In the genomic region with DNA sequence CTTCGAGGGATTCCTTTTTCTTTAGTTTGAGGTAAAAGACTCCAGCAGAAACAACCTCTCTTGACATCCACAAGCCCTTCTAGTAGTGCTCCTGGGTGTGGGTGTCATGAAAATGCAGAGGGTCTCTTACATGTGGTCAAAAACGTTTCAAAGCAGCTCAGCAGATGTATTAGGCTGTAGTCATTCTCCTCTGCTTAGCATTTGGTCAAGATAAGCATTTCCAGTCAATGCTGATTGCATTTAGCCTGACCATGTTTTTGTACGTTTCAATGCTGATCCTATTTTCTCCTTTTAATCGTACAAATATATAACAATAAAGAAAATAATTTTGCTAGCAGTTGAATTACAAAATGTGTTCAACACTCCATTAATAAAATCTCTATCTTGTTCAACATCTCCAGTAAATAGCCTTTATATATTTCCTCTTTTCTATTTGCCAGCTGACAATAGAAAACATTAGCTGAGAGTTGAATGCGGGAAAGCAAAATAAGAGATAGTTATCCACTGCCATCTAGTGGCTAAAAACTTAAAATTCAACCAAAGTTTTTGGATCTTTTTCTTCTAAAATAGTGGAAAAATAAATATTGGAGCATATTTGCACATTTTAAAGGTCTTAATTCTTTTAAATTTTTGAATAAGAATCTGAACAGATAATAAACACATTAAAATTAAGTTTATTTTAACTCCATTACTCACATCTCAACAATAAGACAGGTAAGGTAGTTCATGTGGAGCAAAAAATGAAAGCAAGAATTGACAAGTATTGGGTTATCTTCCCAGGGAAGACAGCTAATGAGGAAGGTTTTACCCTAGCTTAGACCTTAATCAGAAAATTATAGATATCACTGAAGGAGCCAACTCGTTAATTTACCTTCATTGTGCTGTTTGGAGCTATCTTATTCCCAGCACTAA, we compare ENCODE assay signal across 8 cellular contexts. TPM values are rescaled to one million over a fixed set of nuclear protein-coding genes. Genes with fewer than 3 reads are reported as not detected.
DNase-seq lines count a peak whose midpoint lies in the region; ATAC-seq, FAIRE-seq and TF ChIP-seq lines count a peak whose summit lies in the region.

No MANE protein-coding gene starts in this region.

- H3K36me3 ChIP-seq in keratinocyte (ENCODE audit: control insufficient read depth in 2 of 2, extremely low read depth in 1 of 2, insufficient read depth in 2 of 2, low read length in 2 of 2), result no peaks in the 10 kb centered on the region
- no peaks in the 10 kb centered on the region for H3K36me3 ChIP-seq in WERI-Rb-1

- no peak overlapping the region for H3K4me2 ChIP-seq in keratinocyte (ENCODE audit: control insufficient read depth, extremely low read depth, insufficient read depth, low read depth, low read length)

- peak; percentile 13 for FAIRE-seq in keratinocyte (lab: Jason Lieb, UNC)

- no peaks in the 10 kb centered on the region for H3K4me1 ChIP-seq in keratinocyte (ENCODE audit: control insufficient read depth, extremely low read depth, insufficient read depth, low read length)

- peaks cover 3% of the 10 kb centered on the region for H3K27me3 ChIP-seq in keratinocyte (ENCODE audit: control insufficient read depth, extremely low read depth, insufficient read depth, low read length)
- H3K27me3 ChIP-seq in WERI-Rb-1 (ENCODE audit: insufficient read depth, low read depth, severe bottlenecking), result no peaks in the 10 kb centered on the region

- H3K9me3 ChIP-seq in keratinocyte (ENCODE audit: control insufficient read depth, low read depth, low read length), result no peaks in the 10 kb centered on the region
- H3K9me3 ChIP-seq in WERI-Rb-1 (ENCODE audit: severe bottlenecking), result no peaks in the 10 kb centered on the region

- H3K4me3 ChIP-seq in LNCaP clone FGC (ENCODE audit: low read depth, low read length) (no peak overlapping the region), WI38 (ENCODE audit: low read depth, low read length) (no peak overlapping the region), keratinocyte (ENCODE audit: control insufficient read depth in 2 of 3, extremely low read depth in 1 of 3, insufficient read depth in 2 of 3, low read depth in 1 of 3, low read length in 3 of 3) (no peak overlapping the region), WERI-Rb-1 (ENCODE audit: low read depth, low read length) (no peak overlapping the region)

- TF ChIP-seq POLR2A in GM18505 (IDR thresholded peaks at IDR 0.05; ENCODE audit: borderline replicate concordance, extremely low read depth, insufficient read depth, insufficient read length), result no peak

- CTCF ChIA-PET in GM10248 (lab: Yijun Ruan, JAX), result interaction anchor here (0.8 to 2.9 kb wide), 25 partner anchors 8 to 1995 kb away, joined by 3 to 23 read pairs (median 4); a partner anchor contains a TSS

- no peaks in the 10 kb centered on the region for H3K36me3 Mint-ChIP-seq in activated T-cell treated with anti-CD3 and anti-CD28 coated beads, Interleukin-2, amount 50 U/mL, for 4 hours (ENCODE audit: insufficient read depth)

- ATAC-seq in HG02852 (IDR thresholded peaks at IDR 0.05; ENCODE audit: unreplicated experiment) (no peak), GM18505 (IDR thresholded peaks at IDR 0.05; ENCODE audit: unreplicated experiment) (no peak)
- ATAC-seq in activated T-cell treated with anti-CD3 and anti-CD28 coated beads, Interleukin-2, amount 50 U/mL, for 4 hours, result no peak

- no peak overlapping the region for H3K9ac ChIP-seq in keratinocyte (ENCODE audit: control insufficient read depth, extremely low read depth, insufficient read depth, low read length)

- H4K20me1 ChIP-seq in keratinocyte (ENCODE audit: control insufficient read depth, extremely low read depth, insufficient read depth, low read length), result no peaks in the 10 kb centered on the region

- no peak overlapping the region for H2AFZ ChIP-seq in keratinocyte (ENCODE audit: control insufficient read depth, low read length)

- H3K9me3 Mint-ChIP-seq in activated T-cell treated with anti-CD3 and anti-CD28 coated beads, Interleukin-2, amount 50 U/mL, for 4 hours, result no peaks in the 10 kb centered on the region

- H3K9me1 ChIP-seq in keratinocyte (ENCODE audit: control insufficient read depth, extremely low read depth, insufficient read depth, low read length), result no peaks in the 10 kb centered on the region

- peaks cover 5% of the 10 kb centered on the region for H3K27me3 Mint-ChIP-seq in activated T-cell treated with anti-CD3 and anti-CD28 coated beads, Interleukin-2, amount 50 U/mL, for 4 hours (ENCODE audit: low read depth)

- H3K27ac ChIP-seq in keratinocyte (ENCODE audit: control insufficient read depth, insufficient read depth, low read length) (no peak overlapping the region), WERI-Rb-1 (no peak overlapping the region)

- peak; percentile 42 for TF ChIP-seq CTCF in GM10248 (IDR thresholded peaks at IDR 0.05; ENCODE audit: control extremely low read depth, extremely low read depth, low read depth, missing control alignments)
- peak; percentile 45; the same call in 1 of the 2 replicates for TF ChIP-seq CTCF in LNCaP clone FGC (IDR thresholded peaks at IDR 0.05; ENCODE audit: control insufficient read depth, extremely low read depth, insufficient read depth)
- peak; percentile 26; the same call in 1 of the 2 replicates for TF ChIP-seq CTCF in WI38 (IDR thresholded peaks at IDR 0.05; ENCODE audit: low read depth, low read length)
- TF ChIP-seq CTCF in keratinocyte (optimal IDR thresholded peaks at IDR 0.05 in 1 of 3, IDR thresholded peaks at IDR 0.05 in 1 of 3, conservative IDR thresholded peaks at IDR 0.05 in 1 of 3; ENCODE audit: extremely low read depth in 1 of 3, insufficient read depth in 2 of 3, low read length in 3 of 3), result peak in 1 of 3 experiments; percentile 27
- TF ChIP-seq CTCF in WERI-Rb-1 (IDR thresholded peaks at IDR 0.05; ENCODE audit: low read depth, low read length), result no peak

- no peak overlapping the region for H3K4me3 Mint-ChIP-seq in activated T-cell treated with anti-CD3 and anti-CD28 coated beads, Interleukin-2, amount 50 U/mL, for 4 hours

- no peaks in the 10 kb centered on the region for H3K79me2 ChIP-seq in keratinocyte (ENCODE audit: control insufficient read depth, insufficient read depth, low read length)

- DNase-seq in GM10248 (ENCODE audit: extremely low spot score), result peak; percentile 24
- no peak for DNase-seq in LNCaP clone FGC (ENCODE audit: low read depth)
- DNase-seq in keratinocyte (ENCODE audit: low read depth, low spot score), result no peak
- no peak for DNase-seq in activated T-cell treated with anti-CD3 and anti-CD28 coated beads, Interleukin-2, amount 50 U/mL, for 4 hours
- no peak for DNase-seq in WERI-Rb-1

- no peaks in the 10 kb centered on the region for H3K4me1 Mint-ChIP-seq in activated T-cell treated with anti-CD3 and anti-CD28 coated beads, Interleukin-2, amount 50 U/mL, for 4 hours (ENCODE audit: low read depth)

- dilution Hi-C loops in keratinocyte (cut with MboI; ENCODE audit: extremely low pct_ligation_motif_present, low sequenced_read_pairs), result no loop called here

- POLR2A ChIA-PET in GM10248 (lab: Yijun Ruan, JAX), result no interaction called here

RNA-seq across cellular contexts. Expression of a gene that starts 15.2 kb away (rescaled TPM):
- 11.3 to 18.2 TPM (median 12.0 TPM) in 3 replicates for polyA plus RNA-seq in keratinocyte
- polyA plus RNA-seq in keratinocyte (2011; ENCODE audit: low read depth), result 9.3 TPM
- polyA plus RNA-seq in keratinocyte (2011; cell fraction: cytosol; rRNA removed), result 8.1 and 14.3 TPM in 2 replicates
- 17.6 and 21.1 TPM in 2 replicates for polyA plus RNA-seq in keratinocyte (2011; cell fraction: nucleus; rRNA removed)
- 10.1 and 10.9 TPM in 2 replicates for polyA plus RNA-seq in keratinocyte (2012; ENCODE audit: low replicate concordance)
- polyA minus RNA-seq in keratinocyte, result 3.8 to 11.9 TPM (median 5.2 TPM) in 3 replicates
- polyA minus RNA-seq in keratinocyte (2011; cell fraction: cytosol; rRNA and poly(A)+ RNA removed), result 14.2 TPM
- polyA minus RNA-seq in keratinocyte (2011; cell fraction: nucleus; rRNA and poly(A)+ RNA removed), result 11.4 and 16.9 TPM in 2 replicates
- 10 to 100 TPM; 12.7 to 16.0 (median 16.0) TPM for total RNA-seq in activated T-cell treated with anti-CD3 and anti-CD28 coated beads, Interleukin-2, amount 50 U/mL, for 4 hours
